8 cellular contexts compared by ENCODE assay signal in the genomic region with DNA sequence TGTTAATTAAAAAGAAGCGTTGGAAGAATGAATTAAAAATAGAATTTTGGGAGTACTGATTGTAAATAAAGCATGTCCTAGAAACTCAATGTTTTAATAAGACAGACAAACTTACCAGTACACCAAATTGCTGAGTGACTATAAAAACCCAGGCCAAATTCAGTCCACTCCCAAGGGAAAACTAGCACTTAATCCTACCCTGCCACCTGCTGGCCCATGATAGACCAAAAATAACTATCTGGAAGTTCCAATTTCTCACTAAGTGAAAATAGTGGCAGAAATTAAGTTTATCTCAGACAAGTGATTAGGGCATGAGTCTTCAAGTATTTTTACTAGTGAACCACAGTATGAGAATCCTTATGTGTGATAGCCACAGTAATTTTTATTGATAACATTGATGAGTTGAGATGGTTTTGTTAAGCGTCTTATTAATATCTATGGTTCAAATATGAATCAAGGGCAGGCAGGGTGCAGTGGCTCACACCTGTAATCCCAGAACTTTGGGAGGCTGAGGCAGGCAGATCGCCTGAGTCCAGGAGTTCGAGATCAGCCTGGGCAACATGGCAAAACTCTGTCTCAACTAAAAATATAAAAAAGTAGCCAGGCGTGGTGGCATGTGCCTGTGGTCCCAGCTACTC. TPM values are rescaled to one million over a fixed set of nuclear protein-coding genes. Genes with fewer than 3 reads are reported as not detected.
DNase-seq lines count a peak whose midpoint lies in the region; ATAC-seq and TF ChIP-seq lines count a peak whose summit lies in the region.

No MANE protein-coding gene starts in this region.

- no peak overlapping the region for H3K4me2 ChIP-seq in PC-3 (ENCODE audit: low read length)

- H3K9me3 ChIP-seq in PC-3 (ENCODE audit: low read length) (no peaks in the 10 kb centered on the region), lower lobe of right lung (no peaks in the 10 kb centered on the region)

- TF ChIP-seq CTCF in PC-3 (conservative IDR thresholded peaks at IDR 0.05; ENCODE audit: low read depth, low read length) (peak; percentile 97), lower lobe of right lung (IDR thresholded peaks at IDR 0.05) (peak; percentile 59)

- POLR2A ChIA-PET in PC-3 (lab: Charles Lee; ENCODE audit: unreplicated experiment), result no interaction called here

- CTCF ChIA-PET in PC-3 (lab: Charles Lee), result no interaction called here

- H3K4me3 ChIP-seq in PC-3 (ENCODE audit: low read length), result no peak overlapping the region
- no peak overlapping the region for H3K4me3 ChIP-seq in lower lobe of right lung

- ATAC-seq in PC-3 (peak; percentile 90), lower lobe of right lung (peak; percentile 49 to 71), HG02981 (IDR thresholded peaks at IDR 0.05; ENCODE audit: unreplicated experiment) (no peak), GM19023 (IDR thresholded peaks at IDR 0.05; ENCODE audit: unreplicated experiment) (no peak)

- H4K20me1 ChIP-seq in PC-3 (ENCODE audit: low read length), result no peaks in the 10 kb centered on the region

- no peaks in the 10 kb centered on the region for H3K9me2 ChIP-seq in PC-3 (replicated peaks; ENCODE audit: low read length)

- no peak overlapping the region for H2AFZ ChIP-seq in PC-3 (ENCODE audit: low read length)

- H3K9ac ChIP-seq in PC-3 (ENCODE audit: low read length), result no peak overlapping the region

- H3K27me3 ChIP-seq in PC-3 (ENCODE audit: low read length) (no peaks in the 10 kb centered on the region), lower lobe of right lung (ENCODE audit: low read depth) (no peaks in the 10 kb centered on the region)

- intact Hi-C loops in PC-3 (cut with micrococcal nuclease) (loop anchor here (1.0 to 10.0 kb wide), 8 partner anchors 238 to 650 kb away; a partner anchor contains a TSS), lower lobe of right lung (cut with DNase I) (no loop called here)

- H3K27ac ChIP-seq in PC-3 (ENCODE audit: low read length) (no peak overlapping the region), lower lobe of right lung (no peak overlapping the region)

- H3F3A ChIP-seq in PC-3 (ENCODE audit: low read length, unreplicated experiment), result no peaks in the 10 kb centered on the region

- H3K79me2 ChIP-seq in PC-3 (ENCODE audit: low read length), result no peaks in the 10 kb centered on the region

- DNase-seq in NCI-H2081 (lab: John Stamatoyannopoulos, UW) (peak; percentile 12 to 37), NCI-H2081 treated with DMSO at 0.1 percent for 48 hours (lab: John Stamatoyannopoulos, UW) (no peak), HS-5 (ENCODE audit: low read depth) (peak; percentile 16), PC-3 (peak; percentile 86), cerebellum (ENCODE audit: low spot score) (peak; percentile 21), lower lobe of right lung (no peak)

- H3K4me1 ChIP-seq in PC-3 (ENCODE audit: insufficient read depth, low read length) (no peaks in the 10 kb centered on the region), lower lobe of right lung (no peaks in the 10 kb centered on the region)

- H3K36me3 ChIP-seq in PC-3 (ENCODE audit: low read depth, low read length) (no peaks in the 10 kb centered on the region), lower lobe of right lung (no peaks in the 10 kb centered on the region)

- BruUV-seq in PC-3 (replicated peaks; lab: Mats Ljungman, UMichigan), result no TSS peak

RNA-seq across cellular contexts. Expression of a gene that starts 9.8 kb away (rescaled TPM):
- total RNA-seq in PC-3 (2014; rRNA removed) (55.2 and 73.0 TPM in 2 replicates), cerebellum (26.2 TPM), lower lobe of right lung (21.1 TPM)

Comparison
In these comparisons a context has a peak if more than half of its experiments do, and no peak if none do; other contexts are left out.
1. DNase-seq: peak in NCI-H2081 (2 of 2), HS-5 (single experiment), PC-3 (single experiment) and cerebellum (single experiment); none in NCI-H2081 treated with DMSO at 0.1 percent for 48 hours (single experiment) and lower lobe of right lung (single experiment).
2. ATAC-seq: peak in PC-3 (single experiment) and lower lobe of right lung (2 of 2); none in HG02981 (single experiment) and GM19023 (single experiment).